ENCODE assay signal across 19 cellular contexts in genomic region chr12:6086316-6086715, GRCh38. TPM values are rescaled to one million over a fixed set of nuclear protein-coding genes. Genes with fewer than 3 reads are reported as not detected.
A peak's percentile ranks its signal among the peaks of the same experiment; 100 is the strongest.
DNase-seq lines count a peak whose midpoint lies in the region; ATAC-seq, FAIRE-seq and TF ChIP-seq lines count a peak whose summit lies in the region.
"Had no signal": no experiment of that assay in that cellular context is flagged by ENCODE, and none has a peak within 500 bp of the region (broad histone marks: within the 10 kb centered on the region; RNA-seq: fewer than 3 reads in every experiment).

No MANE protein-coding gene starts in this region.

- TF ChIP-seq CTCF in Caco-2 (IDR thresholded peaks at IDR 0.05; ENCODE audit: insufficient read depth in 1 of 2, low read depth in 1 of 2, low read length in 1 of 2, severe bottlenecking in 1 of 2, unreplicated experiment in 1 of 2) (no peak), astrocyte (IDR thresholded peaks at IDR 0.05; ENCODE audit: insufficient read depth, low read depth, low read length) (no peak), HepG2 (CRISPR knock-in tag; IDR thresholded peaks at IDR 0.05) (no peak)

- no peak for TF ChIP-seq RAD21 in HepG2 (CRISPR knock-in tag; IDR thresholded peaks at IDR 0.05)

- peaks cover 73% of the 10 kb centered on the region for H3K4me1 ChIP-seq in Caco-2
- peaks cover 36% of the 10 kb centered on the region for H3K4me1 ChIP-seq in astrocyte (ENCODE audit: insufficient read depth, low read length)
- H3K4me1 ChIP-seq in HepG2 (ENCODE audit: insufficient read depth, low read length), result peaks cover 46% of the 10 kb centered on the region

- no peaks in the 10 kb centered on the region for H3K79me2 ChIP-seq in astrocyte (ENCODE audit: insufficient read depth, low read length)
- no peaks in the 10 kb centered on the region for H3K79me2 ChIP-seq in HepG2 (ENCODE audit: insufficient read depth, low read length)

- H2AFZ ChIP-seq in astrocyte (ENCODE audit: low read depth, low read length) (no peak overlapping the region), HepG2 (ENCODE audit: low read length) (no peak overlapping the region)

- in situ Hi-C loops in HepG2 (cut with HindIII; ENCODE audit: extremely low pct_ligation_motif_present, low pct_unique_long_range_greater_than_20kb), result no loop called here

- H3K9ac ChIP-seq in astrocyte (ENCODE audit: low read length) (no peak overlapping the region), HepG2 (ENCODE audit: insufficient read depth, low read depth, low read length) (no peak overlapping the region)

- H3K27me3 ChIP-seq in Caco-2 (replicated peaks; ENCODE audit: control insufficient read depth, insufficient read depth, low read length) (no peaks in the 10 kb centered on the region), astrocyte (ENCODE audit: insufficient read depth, low read length) (no peaks in the 10 kb centered on the region), HepG2 (ENCODE audit: control insufficient read depth in 1 of 2, insufficient read depth in 2 of 2, low read length in 2 of 2) (peaks cover 0 to 2% of the 10 kb centered on the region in 2 experiments; a peak in 2 of 5 replicates)

- H3K4me3 Mint-ChIP-seq in Caco-2 (ENCODE audit: unreplicated experiment) (no peak overlapping the region), astrocyte (ENCODE audit: unreplicated experiment) (no peak overlapping the region)
- H3K4me3 Mint-ChIP-seq in activated CD4-positive, alpha-beta T cell treated with anti-CD3 and anti-CD28 coated beads, Interleukin-2, amount 10 ng/mL, durations not matched to agents 24 days and 14 days, result no peak overlapping the region
- H3K4me3 Mint-ChIP-seq: CD14-positive monocyte, H9 had no signal

- no peak for TF ChIP-seq EP300 in HepG2 (IDR thresholded peaks at IDR 0.05; ENCODE audit: low read depth in 2 of 2, low read length in 2 of 2)
- TF ChIP-seq EP300 in HepG2 (CRISPR knock-in tag; IDR thresholded peaks at IDR 0.05; ENCODE audit: borderline replicate concordance), result no peak

- intact Hi-C loops in Caco-2 (cut with micrococcal nuclease; ENCODE audit: unreplicated experiment), result loop anchor here (5.0 kb wide), 1 partner anchor 96 kb away; no protein-coding TSS in a partner anchor
- intact Hi-C loops in HepG2 (cut with micrococcal nuclease; ENCODE audit: unreplicated experiment), result no loop called here
- intact Hi-C loops in sciatic nerve (cut with DNase I), result no loop called here
- intact Hi-C loops in activated CD4-positive, alpha-beta T cell treated with anti-CD3 and anti-CD28 coated beads, Interleukin-2, amount 10 ng/mL, durations not matched to agents 24 days and 14 days (cut with micrococcal nuclease), result no loop called here

- H4K20me1 ChIP-seq in astrocyte (ENCODE audit: insufficient read depth, low read length), result no peaks in the 10 kb centered on the region
- H4K20me1 ChIP-seq in HepG2 (ENCODE audit: insufficient read depth, low read length), result no peaks in the 10 kb centered on the region

- H3K4me1 Mint-ChIP-seq in Caco-2 (ENCODE audit: low read depth, unreplicated experiment), result peaks cover 41% of the 10 kb centered on the region
- peaks cover 53% of the 10 kb centered on the region for H3K4me1 Mint-ChIP-seq in astrocyte (ENCODE audit: low read depth, unreplicated experiment)
- peaks cover 4% of the 10 kb centered on the region for H3K4me1 Mint-ChIP-seq in activated CD4-positive, alpha-beta T cell treated with anti-CD3 and anti-CD28 coated beads, Interleukin-2, amount 10 ng/mL, durations not matched to agents 24 days and 14 days

- H3K27ac Mint-ChIP-seq in Caco-2 (ENCODE audit: unreplicated experiment) (peak overlapping the region; percentile 72), astrocyte (ENCODE audit: unreplicated experiment) (peak overlapping the region; percentile 76)
- no peak overlapping the region for H3K27ac Mint-ChIP-seq in activated CD4-positive, alpha-beta T cell treated with anti-CD3 and anti-CD28 coated beads, Interleukin-2, amount 10 ng/mL, durations not matched to agents 24 days and 14 days

- ATAC-seq in HepG2 (no peak), sciatic nerve (no peak)
- ATAC-seq: A549, K562, Right ventricle myocardium inferior had no signal

- TF ChIP-seq POLR2A in HepG2 (IDR thresholded peaks at IDR 0.05; ENCODE audit: insufficient read depth in 1 of 2, low read depth in 2 of 2, low read length in 2 of 2), result no peak

- no peaks in the 10 kb centered on the region for H3K9me3 ChIP-seq in Caco-2
- no peaks in the 10 kb centered on the region for H3K9me3 ChIP-seq in astrocyte (ENCODE audit: insufficient read depth, low read depth, low read length)
- H3K9me3 ChIP-seq in HepG2 (ENCODE audit: low read length), result no peaks in the 10 kb centered on the region
- H3K9me3 ChIP-seq: A549 had no signal

- POLR2A ChIA-PET in Caco-2 (lab: Charles Lee), result no interaction called here
- POLR2A ChIA-PET in HepG2 (lab: Yijun Ruan, JAX), result interaction anchor here (1.2 kb wide), 1 partner anchor 13 kb away, joined by 3 read pairs; no protein-coding TSS in a partner anchor

- H3K27me3 Mint-ChIP-seq in Caco-2 (ENCODE audit: insufficient read depth, unreplicated experiment) (no peaks in the 10 kb centered on the region), astrocyte (ENCODE audit: low read depth, unreplicated experiment) (no peaks in the 10 kb centered on the region)
- H3K27me3 Mint-ChIP-seq in activated CD4-positive, alpha-beta T cell treated with anti-CD3 and anti-CD28 coated beads, Interleukin-2, amount 10 ng/mL, durations not matched to agents 24 days and 14 days, result peaks cover 5% of the 10 kb centered on the region

- CTCF ChIA-PET in Caco-2 (lab: Charles Lee) (interaction anchor here (0.6 to 1.2 kb wide), 3 partner anchors 17 to 109 kb away, joined by 3 to 4 read pairs (median 3); no protein-coding TSS in a partner anchor), HepG2 (lab: Yijun Ruan, JAX; ENCODE audit: low intra/inter-chr PET ratio, low total read pairs) (no interaction called here)

- no peak overlapping the region for H3K4me3 ChIP-seq in Caco-2 (ENCODE audit: low read depth, low read length)
- H3K4me3 ChIP-seq in astrocyte (ENCODE audit: insufficient read depth, low read depth, low read length), result no peak overlapping the region
- H3K4me3 ChIP-seq in HepG2 (replicated peaks in 1 of 3; ENCODE audit: insufficient read depth in 1 of 3, low read depth in 2 of 3, low read length in 3 of 3), result no peak overlapping the region
- H3K4me3 ChIP-seq: A549, K562, SK-N-MC had no signal

- H3K36me3 Mint-ChIP-seq in Caco-2 (ENCODE audit: insufficient read depth, unreplicated experiment) (peaks cover 6% of the 10 kb centered on the region), astrocyte (ENCODE audit: low read depth, unreplicated experiment) (no peaks in the 10 kb centered on the region)
- no peaks in the 10 kb centered on the region for H3K36me3 Mint-ChIP-seq in activated CD4-positive, alpha-beta T cell treated with anti-CD3 and anti-CD28 coated beads, Interleukin-2, amount 10 ng/mL, durations not matched to agents 24 days and 14 days (ENCODE audit: low read depth)
- H3K36me3 Mint-ChIP-seq: CD14-positive monocyte had no signal

- no peak for FAIRE-seq in astrocyte (lab: Jason Lieb, UNC)
- no peak for FAIRE-seq in HepG2 (lab: Jason Lieb, UNC)
- FAIRE-seq: A549, G401.6, K562, RCC 7860 had no signal

- H3K27ac ChIP-seq in astrocyte (ENCODE audit: low read depth, low read length) (no peak overlapping the region), HepG2 (ENCODE audit: extremely low read length, insufficient read depth, low read length) (no peak overlapping the region)
- H3K27ac ChIP-seq: A549, SK-N-MC had no signal

- H3K4me2 ChIP-seq in astrocyte (ENCODE audit: low read length), result no peak overlapping the region
- H3K4me2 ChIP-seq in HepG2 (ENCODE audit: low read depth, low read length), result no peak overlapping the region
- H3K4me2 ChIP-seq: A549 had no signal

- no TSS peak for BruUV-seq in Caco-2 (replicated peaks; lab: Mats Ljungman, UMichigan)
- BruUV-seq in HepG2 (replicated peaks; lab: Mats Ljungman, UMichigan), result no TSS peak

- H3K9me3 Mint-ChIP-seq in Caco-2 (ENCODE audit: unreplicated experiment), result no peaks in the 10 kb centered on the region
- H3K9me3 Mint-ChIP-seq in astrocyte (ENCODE audit: unreplicated experiment), result peaks cover 4% of the 10 kb centered on the region
- H3K9me3 Mint-ChIP-seq in activated CD4-positive, alpha-beta T cell treated with anti-CD3 and anti-CD28 coated beads, Interleukin-2, amount 10 ng/mL, durations not matched to agents 24 days and 14 days, result no peaks in the 10 kb centered on the region
- H3K9me3 Mint-ChIP-seq: H9 had no signal

- DNase-seq in Caco-2, result no peak
- DNase-seq in astrocyte (ENCODE audit: low read depth), result no peak
- DNase-seq in HepG2 (ENCODE audit: low spot score), result no peak
- peak; percentile 13 for DNase-seq in sciatic nerve (ENCODE audit: low spot score)
- DNase-seq in activated CD4-positive, alpha-beta T cell treated with anti-CD3 and anti-CD28 coated beads, Interleukin-2, amount 10 ng/mL, durations not matched to agents 24 days and 14 days, result no peak
- DNase-seq in activated CD4-positive, alpha-beta T cell treated with anti-CD3 and anti-CD28 coated beads for 1 hour, result no peak
- DNase-seq in DMS79 treated with DMSO at 0.1 percent for 48 hours (lab: John Stamatoyannopoulos, UW), result no peak
- DNase-seq: DND-41, H9, NCI-H1092 treated with DMSO at 0.1 percent for 48 hours, NCI-H2081, NCI-H446 treated with DMSO at 0.1 percent for 48 hours had no signal

- WGBS in HepG2 (ENCODE audit: low lambda C conversion rate), result 51% methylated on average over 2 of the region's 2 CpGs

- H3K36me3 ChIP-seq in Caco-2 (ENCODE audit: control insufficient read depth, insufficient read depth, low read length) (no peaks in the 10 kb centered on the region), astrocyte (ENCODE audit: insufficient read depth, low read length) (no peaks in the 10 kb centered on the region), HepG2 (replicated peaks in 1 of 2; ENCODE audit: control insufficient read depth in 1 of 2, insufficient read depth in 2 of 2, low read length in 2 of 2) (no peaks in the 10 kb centered on the region)

RNA-seq across cellular contexts. Expression of gene VWF, which starts 38.2 kb away (rescaled TPM):
- total RNA-seq in Caco-2 (2022), result 0.30 and 0.41 TPM in 2 replicates
- 0.23 and 0.82 TPM in 2 replicates for total RNA-seq in astrocyte
- total RNA-seq in HepG2 (2016; rRNA removed; fragmentation: Illumina TruSeq; extraction: Trizol), result 0.20 and 0.22 TPM in 2 replicates
- not detected in 2 replicates for total RNA-seq in HepG2 (2016; cell fraction: cytosol; rRNA removed; fragmentation: Illumina TruSeq; extraction: Trizol; ENCODE audit: low read depth)
- 0.15 and 0.28 TPM in 2 replicates for total RNA-seq in HepG2 (2016; cell fraction: insoluble cytoplasmic fraction; rRNA removed; fragmentation: Illumina TruSeq; extraction: Trizol)
- 0.03 and 0.15 TPM in 2 replicates for total RNA-seq in HepG2 (2016; cell fraction: membrane; rRNA removed; fragmentation: Illumina TruSeq; extraction: Trizol)
- total RNA-seq in HepG2 (2016; cell fraction: nucleus; rRNA removed; fragmentation: Illumina TruSeq; extraction: Trizol), result 0.12 and 0.19 TPM in 2 replicates
- 0.25 and 0.63 TPM in 2 replicates for polyA plus RNA-seq in HepG2 (2011; rRNA removed)
- polyA plus RNA-seq in HepG2 (2011; cell fraction: cytosol; rRNA removed), result 0.27 and 0.51 TPM in 2 replicates
- polyA plus RNA-seq in HepG2 (2011; cell fraction: nucleus; rRNA removed), result 0.79 and 2.1 TPM in 2 replicates
- polyA plus RNA-seq in HepG2 (2012), result 0.89 and 2.0 TPM in 2 replicates
- polyA plus RNA-seq in HepG2 (2016; cell fraction: cytosol; fragmentation: Illumina TruSeq; extraction: Trizol; ENCODE audit: low read depth), result 0.08 TPM in 1 of 2 replicates, not detected in the other
- 0.23 and 0.40 TPM in 2 replicates for polyA plus RNA-seq in HepG2 (2016; cell fraction: insoluble cytoplasmic fraction; fragmentation: Illumina TruSeq; extraction: Trizol; ENCODE audit: low read depth)
- not detected in 2 replicates for polyA plus RNA-seq in HepG2 (2016; cell fraction: membrane; fragmentation: Illumina TruSeq; extraction: Trizol; ENCODE audit: low read depth)
- 0.08 and 0.84 TPM in 2 replicates for polyA plus RNA-seq in HepG2 (2016; cell fraction: nucleus; fragmentation: Illumina TruSeq; extraction: Trizol; ENCODE audit: insufficient read depth, low read depth)
- polyA minus RNA-seq in HepG2 (2011; rRNA and poly(A)+ RNA removed; ENCODE audit: low replicate concordance), result 0.21 and 3.2 TPM in 2 replicates
- 0.26 and 0.89 TPM in 2 replicates for polyA minus RNA-seq in HepG2 (2011; cell fraction: cytosol; rRNA and poly(A)+ RNA removed)
- polyA minus RNA-seq in HepG2 (2011; cell fraction: nucleus; rRNA and poly(A)+ RNA removed), result 1.5 and 2.4 TPM in 2 replicates
- 655 TPM for total RNA-seq in sciatic nerve
- 0.09 TPM in 1 of 2 replicates, not detected in the other for total RNA-seq in activated CD4-positive, alpha-beta T cell treated with anti-CD3 and anti-CD28 coated beads, Interleukin-2, amount 10 ng/mL, durations not matched to agents 24 days and 14 days
- polyA plus RNA-seq: K562 had no signal

Comparison
In these comparisons a context has a peak if more than half of its experiments do, and no peak if none do; other contexts are left out.
1. RNA of gene VWF, which starts 38.2 kb away (total RNA-seq): 655 TPM in sciatic nerve (single experiment); 0.30 to 0.41 TPM in Caco-2, 0.23 to 0.82 TPM in astrocyte, 0.03 to 0.28 TPM in HepG2 and 0.09 TPM in activated CD4-positive, alpha-beta T cell treated with anti-CD3 and anti-CD28 coated beads, Interleukin-2, amount 10 ng/mL, durations not matched to agents 24 days and 14 days; every median in the first group is over 100 times any median in the second.